ENCODE assay signal across 8 cellular contexts in genomic region chr1:12658531-12659453, GRCh38. TPM values are rescaled to one million over a fixed set of nuclear protein-coding genes. Genes with fewer than 3 reads are reported as not detected.
DNase-seq lines count a peak whose midpoint lies in the region; ATAC-seq and TF ChIP-seq lines count a peak whose summit lies in the region.

No MANE protein-coding gene starts in this region.

- no peaks in the 10 kb centered on the region for H3K4me1 ChIP-seq in breast epithelium

- no peak overlapping the region for H3K4me3 ChIP-seq in breast epithelium

- H3K9me3 ChIP-seq in breast epithelium, result peaks cover 7 to 8% of the 10 kb centered on the region in 2 donors

- DNase-seq in AG09319 (ENCODE audit: extremely low read depth, low read depth) (peak; percentile 41), NCI-H2227 (lab: John Stamatoyannopoulos, UW; ENCODE audit: unreplicated experiment) (peak; percentile 90), WTC11 (ENCODE audit: low spot score) (peak; percentile 85), breast epithelium (ENCODE audit: low spot score in 2 of 2) (peak; percentile 63 to 72), iris pigment epithelial cell (ENCODE audit: low read depth) (peak; percentile 69)
- DNase-seq in stimulated activated CD4-positive, alpha-beta T cell treated with anti-CD3 and anti-CD28 coated beads, Interleukin-1b, Interleukin-23, amount 100 ng/mL, for 1 hour (ENCODE audit: low read depth in 2 of 2), result peak; percentile 33 to 51

- TF ChIP-seq CTCF in AG09319 (IDR thresholded peaks at IDR 0.05; ENCODE audit: low read depth, low read length), result peak; percentile 89
- TF ChIP-seq CTCF in WTC11 (IDR thresholded peaks at IDR 0.05), result peak; percentile 86
- peak; percentile 92 to 97 (median 92) for TF ChIP-seq CTCF in breast epithelium (IDR thresholded peaks at IDR 0.05)

- POLR2A ChIA-PET in WTC11 (lab: Charles Lee), result interaction anchor here (1.0 kb wide), 1 partner anchor 29 kb away, joined by 4 read pairs; no protein-coding TSS in a partner anchor

- peaks cover 25% of the 10 kb centered on the region for H3K9me3 Mint-ChIP-seq in WTC11

- H3K4me3 Mint-ChIP-seq in WTC11, result no peak overlapping the region

- CTCF ChIA-PET in WTC11 (lab: Charles Lee), result interaction anchor here (0.5 to 3.8 kb wide), 43 partner anchors 9 to 552 kb away, joined by 3 to 40 read pairs (median 4); partner anchors contain the start of genes AADACL4 and DHRS3

- no peak overlapping the region for H3K27ac ChIP-seq in breast epithelium

- H3K27me3 Mint-ChIP-seq in WTC11 (ENCODE audit: low read depth), result peaks cover 16% of the 10 kb centered on the region

- peak; percentile 72 for ATAC-seq in GM21515 (IDR thresholded peaks at IDR 0.05; ENCODE audit: unreplicated experiment)
- ATAC-seq in WTC11, result peak; percentile 92
- ATAC-seq in GM18873 (IDR thresholded peaks at IDR 0.05; ENCODE audit: low FRiP score, unreplicated experiment), result no peak

- intact Hi-C loops in breast epithelium (cut with DNase I; ENCODE audit: low total_unique reads), result no loop called here

- no peak overlapping the region for H3K27ac Mint-ChIP-seq in WTC11

- peaks cover 12% of the 10 kb centered on the region; the same call in 1 of the 2 replicates for H3K36me3 Mint-ChIP-seq in WTC11

- no peak for TF ChIP-seq POLR2A in breast epithelium (IDR thresholded peaks at IDR 0.05)

- H3K36me3 ChIP-seq in breast epithelium, result no peaks in the 10 kb centered on the region

- no peaks in the 10 kb centered on the region for H3K27me3 ChIP-seq in breast epithelium

- peaks cover 15% of the 10 kb centered on the region for H3K4me1 Mint-ChIP-seq in WTC11

TF ChIP-seq in WTC11, 78 proteins besides CTCF, POLR2A, EP300 and RAD21:
- TF ChIP-seq MAX (CRISPR knock-in tag; IDR thresholded peaks at IDR 0.05) (0 out of 2 replicates have a peak, but pooled peaks have one; percentile 21), PRRX2 (CRISPR knock-in tag; IDR thresholded peaks at IDR 0.05) (no peak)
TF ChIP-seq in WTC11: peak in this region for 1.

RNA-seq across cellular contexts. Expression of gene AADACL4, which starts 14.9 kb away (rescaled TPM):
- total RNA-seq in WTC11 (2021) (0.11 TPM in 1 of 3 replicates, not detected in the others), breast epithelium (not detected)

RNA-seq across cellular contexts. Expression of gene DHRS3, which starts 40.8 kb away (rescaled TPM):
- total RNA-seq in WTC11 (2021) (37.6 to 37.9 TPM (median 37.7 TPM) in 3 replicates), breast epithelium (100 to 1,000 TPM; 109 to 151 (median 117) TPM)

RNA-seq across cellular contexts. Expression of gene AADACL3, which starts 57.1 kb away (rescaled TPM):
- 0.77 to 0.94 TPM (median 0.78 TPM) in 3 replicates for total RNA-seq in WTC11 (2021)
- total RNA-seq in breast epithelium, result under 1 TPM in 1 of 3 donors, not detected in 2; under 0.01 TPM
